Comparison of ENCODE assay signal across 1 cellular context in genomic region chr6:26202811-26203583, GRCh38.
TF ChIP-seq lines count a peak whose summit lies in the region.

No MANE protein-coding gene starts in this region.

TF ChIP-seq in H1, 55 proteins besides CTCF, POLR2A, EP300 and RAD21:
- TF ChIP-seq ZNF274 (IDR thresholded peaks at IDR 0.05; ENCODE audit: borderline replicate concordance, extremely low read depth, low read length) (no peak), E2F6 (IDR thresholded peaks at IDR 0.05) (no peak), CHD2 (IDR thresholded peaks at IDR 0.05; ENCODE audit: low read length) (no peak), CHD7 (IDR thresholded peaks at IDR 0.05; ENCODE audit: insufficient replicate concordance, low read length) (no peak), TCF12 (IDR thresholded peaks at IDR 0.05; ENCODE audit: low read depth, low read length) (no peak), CHD1 (IDR thresholded peaks at IDR 0.05; ENCODE audit: low read depth, low read length) (no peak), NRF1 (IDR thresholded peaks at IDR 0.05; ENCODE audit: low read depth, low read length) (no peak), SIX5 (IDR thresholded peaks at IDR 0.05; ENCODE audit: low read depth, low read length) (no peak), MAX (IDR thresholded peaks at IDR 0.05) (no peak), BRCA1 (IDR thresholded peaks at IDR 0.05; ENCODE audit: low read depth, low read length) (no peak), TAF7 (optimal IDR thresholded peaks at IDR 0.05; ENCODE audit: borderline replicate concordance, low read depth, low read length) (no peak), POU5F1 (IDR thresholded peaks at IDR 0.05; ENCODE audit: low read depth, low read length) (no peak), KDM5A (IDR thresholded peaks at IDR 0.05; ENCODE audit: low read length) (no peak), TBP (IDR thresholded peaks at IDR 0.05; ENCODE audit: low read depth, low read length) (no peak), TEAD4 (IDR thresholded peaks at IDR 0.05; ENCODE audit: low read depth, low read length) (no peak), ATF2 (IDR thresholded peaks at IDR 0.05; ENCODE audit: low read length) (no peak), GTF2F1 (IDR thresholded peaks at IDR 0.05; ENCODE audit: borderline replicate concordance, low read depth, low read length) (no peak), SP4 (IDR thresholded peaks at IDR 0.05; ENCODE audit: low read length) (no peak), SP1 (IDR thresholded peaks at IDR 0.05; ENCODE audit: low read depth, low read length) (no peak)
TF ChIP-seq in H1: peak in this region for 0.
